8 cellular contexts compared by ENCODE assay signal in genomic region chr5:74640450-74641013, GRCh38. TPM values are rescaled to one million over a fixed set of nuclear protein-coding genes. Genes with fewer than 3 reads are reported as not detected.
DNase-seq lines count a peak whose midpoint lies in the region; ATAC-seq and TF ChIP-seq lines count a peak whose summit lies in the region.

ENC1 (minus strand) TSS chr5:74640728; CDS start chr5:74636485, 4,243 bp downstream.

- no peak within 1 kb of the TSS for H3K4me3 ChIP-seq in KMS-11 (IDR thresholded peaks at IDR 0.05; ENCODE audit: insufficient read depth, low read depth, low read length)
- H3K4me3 ChIP-seq in RWPE2 (ENCODE audit: severe bottlenecking) = peak within 1 kb of the TSS; percentile 93
- H3K4me3 ChIP-seq in stomach smooth muscle (ENCODE audit: low read length in 2 of 2) = peak within 1 kb of the TSS; percentile 70 to 92

- H3K4me1 Mint-ChIP-seq in neural crest cell = peaks cover 70% of the 10 kb centered on the region

- H2AFZ ChIP-seq in KMS-11 (ENCODE audit: low read depth) = peak within 1 kb of the TSS; percentile 71

- peaks cover 19% of the 10 kb centered on the region for H3K36me3 Mint-ChIP-seq in neural crest cell (ENCODE audit: low read depth)

- no peaks in the 10 kb centered on the region for H3K36me3 ChIP-seq in KMS-11 (ENCODE audit: insufficient read depth)
- H3K36me3 ChIP-seq in RWPE2 (ENCODE audit: low read depth) = peaks cover 18% of the 10 kb centered on the region
- H3K36me3 ChIP-seq in stomach smooth muscle (ENCODE audit: control insufficient read depth in 2 of 2, insufficient read depth in 2 of 2, low read length in 2 of 2) = no peaks in the 10 kb centered on the region

- DNase-seq in Daoy (ENCODE audit: low read depth) = peak; percentile 96
- DNase-seq in RWPE2 (ENCODE audit: low spot score) = peak; percentile 95
- DNase-seq in activated gamma-delta T cell treated with Interleukin-2 at 50 U/mL for 16 hours = peak; percentile 63
- DNase-seq in foreskin keratinocyte = peak; percentile 87 to 94
- DNase-seq in neural crest cell (ENCODE audit: low read depth, low spot score) = peak; percentile 88

- H3K27ac Mint-ChIP-seq in neural crest cell (ENCODE audit: unreplicated experiment) = peak within 1 kb of the TSS; percentile 97

- H3K27me3 Mint-ChIP-seq in neural crest cell (ENCODE audit: low read depth) = no peaks in the 10 kb centered on the region

- H3K27ac ChIP-seq in KMS-11 (peak within 1 kb of the TSS; percentile 60), RWPE2 (ENCODE audit: poor library complexity, severe bottlenecking) (peak within 1 kb of the TSS; percentile 94), foreskin keratinocyte (peak within 1 kb of the TSS; percentile 67), stomach smooth muscle (ENCODE audit: low read length) (peak within 1 kb of the TSS; percentile 18)

- H3K9me3 ChIP-seq in RWPE2 (ENCODE audit: severe bottlenecking) = no peaks in the 10 kb centered on the region
- H3K9me3 ChIP-seq in stomach smooth muscle (ENCODE audit: control insufficient read depth in 2 of 2, low read length in 2 of 2) = no peaks in the 10 kb centered on the region

- peaks cover 48% of the 10 kb centered on the region for H3K79me2 ChIP-seq in KMS-11 (ENCODE audit: insufficient read depth, low read depth)

- peak within 1 kb of the TSS; percentile 77 for H3K4me2 ChIP-seq in KMS-11

- H3K9ac ChIP-seq in KMS-11 (peak within 1 kb of the TSS; percentile 54), stomach smooth muscle (ENCODE audit: low read length in 2 of 2) (peak within 1 kb of the TSS; percentile 48 to 62)

- H3K27me3 ChIP-seq in KMS-11 (ENCODE audit: insufficient read depth, low read depth) (no peaks in the 10 kb centered on the region), RWPE2 (ENCODE audit: insufficient read depth, poor library complexity, severe bottlenecking) (no peaks in the 10 kb centered on the region), foreskin keratinocyte (no peaks in the 10 kb centered on the region), stomach smooth muscle (ENCODE audit: control insufficient read depth in 1 of 2, insufficient read depth in 2 of 2, low read length in 2 of 2) (no peaks in the 10 kb centered on the region)

- H3K4me1 ChIP-seq in KMS-11 (ENCODE audit: low read depth, poor library complexity, severe bottlenecking) = peaks cover 23% of the 10 kb centered on the region
- peaks cover 39% of the 10 kb centered on the region for H3K4me1 ChIP-seq in RWPE2 (ENCODE audit: insufficient read depth, poor library complexity, severe bottlenecking)
- peaks cover 31% of the 10 kb centered on the region for H3K4me1 ChIP-seq in foreskin keratinocyte
- peaks cover 25% of the 10 kb centered on the region for H3K4me1 ChIP-seq in stomach smooth muscle (ENCODE audit: control insufficient read depth, insufficient read depth, low read length)

- ATAC-seq in GM21723 (IDR thresholded peaks at IDR 0.05; ENCODE audit: unreplicated experiment) (peak; percentile 73), RWPE2 (ENCODE audit: low read depth) (peak; percentile 61), foreskin keratinocyte (peak; percentile 72)

- no peaks in the 10 kb centered on the region for H3K9me3 Mint-ChIP-seq in neural crest cell

- peak within 1 kb of the TSS; percentile 87 for H3K4me3 Mint-ChIP-seq in neural crest cell

- TF ChIP-seq CTCF in KMS-11 (conservative IDR thresholded peaks at IDR 0.05; ENCODE audit: low read depth, low read length) (0 out of 2 replicates have a peak, but pooled peaks have one; percentile 17), RWPE2 (IDR thresholded peaks at IDR 0.05; ENCODE audit: poor library complexity, severe bottlenecking) (peak; percentile 56), foreskin keratinocyte (conservative IDR thresholded peaks at IDR 0.05) (peak; percentile 69), neural crest cell (conservative IDR thresholded peaks at IDR 0.05) (peak; percentile 65)

- peaks cover 32% of the 10 kb centered on the region for H4K20me1 ChIP-seq in KMS-11 (ENCODE audit: insufficient read depth)

RNA-seq across cellular contexts. Expression of gene ENC1, which starts in this region (rescaled TPM):
- total RNA-seq in Daoy (2014; rRNA removed; shearing (Covaris generic)) = 66.7 and 74.6 TPM in 2 replicates
- total RNA-seq in foreskin keratinocyte (46.5 and 52.3 TPM in 2 replicates), neural crest cell (130 and 135 TPM in 2 replicates)
- 14.5 and 15.5 TPM in 2 replicates for polyA plus RNA-seq in foreskin keratinocyte

Comparison
In these comparisons a context has a peak if more than half of its experiments do, and no peak if none do; other contexts are left out.
1. H3K27ac ChIP-seq: peak in every context shown above with its lines; median percentile 94 in RWPE2; 67 in foreskin keratinocyte; 60 in KMS-11; 18 in stomach smooth muscle.
2. CTCF ChIP-seq: peak in every context shown above with its lines; median percentile 69 in foreskin keratinocyte; 65 in neural crest cell; 56 in RWPE2; 17 in KMS-11.